Comparison of ENCODE assay signal across 17 cellular contexts in genomic region chr15:100461049-100461448, GRCh38.
A peak's percentile ranks its signal among the peaks of the same experiment; 100 is the strongest.
DNase-seq lines count a peak whose midpoint lies in the region; ATAC-seq and TF ChIP-seq lines count a peak whose summit lies in the region.
"Had no signal": no experiment of that assay in that cellular context is flagged by ENCODE, and none has a peak within 500 bp of the region (broad histone marks: within the 10 kb centered on the region; RNA-seq: fewer than 3 reads in every experiment).

No MANE protein-coding gene starts in this region.

- no peak overlapping the region for H3K4me3 ChIP-seq in coronary artery
- H3K4me3 ChIP-seq in stomach: no peak overlapping the region
- H3K4me3 ChIP-seq: breast epithelium, psoas muscle, testis had no signal

- H3K27me3 Mint-ChIP-seq in memory B cell: no peaks in the 10 kb centered on the region
- H3K27me3 Mint-ChIP-seq: activated naive CD4-positive, alpha-beta T cell treated with anti-CD3 and anti-CD28 coated beads, Interleukin-2, amount 50 U/mL, for 24 hours had no signal

- H3K9me3 ChIP-seq in stomach: peaks cover 3 to 27% (median 14%) of the 10 kb centered on the region in 4 donors
- H3K9me3 ChIP-seq: testis had no signal

- H3K27ac ChIP-seq in coronary artery (no peak overlapping the region), stomach (no peak overlapping the region)
- H3K27ac ChIP-seq: breast epithelium, psoas muscle, testis had no signal

- DNase-seq in memory B cell (ENCODE audit: low spot score in 2 of 2): no peak
- no peak for DNase-seq in coronary artery (ENCODE audit: low spot score)
- DNase-seq in ACHN: no peak
- no peak for DNase-seq in stomach
- DNase-seq: C1 segment of cervical spinal cord; effector memory CD4-positive, alpha-beta T cell; natural killer cell; NCI-H2029 treated with DMSO at 0.1 percent for 48 hours; psoas muscle; stimulated activated CD4-positive, alpha-beta T cell treated with anti-CD3 and anti-CD28 coated beads, Interleukin-15, amount 100 ng/mL, for 24 hours; testis had no signal

- no peak overlapping the region for H3K27ac Mint-ChIP-seq in memory B cell
- H3K27ac Mint-ChIP-seq: activated naive CD4-positive, alpha-beta T cell treated with anti-CD3 and anti-CD28 coated beads, Interleukin-2, amount 50 U/mL, for 24 hours; natural killer cell had no signal

- in situ Hi-C loops in ACHN (cut with HindIII; ENCODE audit: low pct_ligation_motif_present, low pct_unique_long_range_greater_than_20kb, low sequenced_read_pairs): no loop called here

- H3K4me1 Mint-ChIP-seq in memory B cell: peaks cover 15% of the 10 kb centered on the region
- H3K4me1 Mint-ChIP-seq: natural killer cell had no signal

- no peak for TF ChIP-seq POLR2A in stomach (IDR thresholded peaks at IDR 0.05)

- ATAC-seq in GM19351 (IDR thresholded peaks at IDR 0.05; ENCODE audit: unreplicated experiment) (peak; percentile 61), HG02759 (IDR thresholded peaks at IDR 0.05; ENCODE audit: unreplicated experiment) (peak; percentile 57), HG03469 (IDR thresholded peaks at IDR 0.05; ENCODE audit: unreplicated experiment) (peak; percentile 44), memory B cell (ENCODE audit: low read depth) (peak; percentile 32)
- ATAC-seq: activated CD4-positive, CD25-positive, alpha-beta regulatory T cell treated with anti-CD3 and anti-CD28 coated beads, Interleukin-2, amount 50 U/mL, for 24 hours; natural killer cell; psoas muscle had no signal

- 32 to 72% (median 58%) methylated on average over 2 of the region's 2 CpGs for WGBS in stomach, 5 donors

- H3K27me3 ChIP-seq in stomach: no peaks in the 10 kb centered on the region
- H3K27me3 ChIP-seq: breast epithelium, testis had no signal

- intact Hi-C loops in stomach (cut with DNase I; ENCODE audit: low total_unique reads): no loop called here

- no peaks in the 10 kb centered on the region for H3K36me3 Mint-ChIP-seq in memory B cell
- H3K36me3 Mint-ChIP-seq: natural killer cell had no signal

- no peaks in the 10 kb centered on the region for H3K4me1 ChIP-seq in stomach
- H3K4me1 ChIP-seq: breast epithelium, psoas muscle, testis had no signal

- no peak overlapping the region for H3K4me3 Mint-ChIP-seq in memory B cell
- H3K4me3 Mint-ChIP-seq: activated naive CD4-positive, alpha-beta T cell treated with anti-CD3 and anti-CD28 coated beads, Interleukin-2, amount 50 U/mL, for 24 hours; natural killer cell had no signal

- TF ChIP-seq EP300 in stomach (IDR thresholded peaks at IDR 0.05): no peak

- TF ChIP-seq CTCF in coronary artery (IDR thresholded peaks at IDR 0.05): no peak
- TF ChIP-seq CTCF in stomach (IDR thresholded peaks at IDR 0.05): no peak

- H3K9me3 Mint-ChIP-seq in memory B cell: no peaks in the 10 kb centered on the region
- H3K9me3 Mint-ChIP-seq: activated naive CD4-positive, alpha-beta T cell treated with anti-CD3 and anti-CD28 coated beads, Interleukin-2, amount 50 U/mL, for 24 hours had no signal

- no peaks in the 10 kb centered on the region for H3K36me3 ChIP-seq in stomach
- H3K36me3 ChIP-seq: breast epithelium had no signal
